24 cellular contexts compared by ENCODE assay signal in genomic region chr7:116234517-116235200, GRCh38. TPM values are rescaled to one million over a fixed set of nuclear protein-coding genes. Genes with fewer than 3 reads are reported as not detected.
DNase-seq lines count a peak whose midpoint lies in the region; ATAC-seq and TF ChIP-seq lines count a peak whose summit lies in the region.
"Had no signal": no experiment of that assay in that cellular context is flagged by ENCODE, and none has a peak within 500 bp of the region (broad histone marks: within the 10 kb centered on the region; RNA-seq: fewer than 3 reads in every experiment).

No MANE protein-coding gene starts in this region.

- H3K27ac Mint-ChIP-seq in activated CD4-positive, alpha-beta T cell treated with anti-CD3 and anti-CD28 coated beads, Interleukin-2, amount 10 ng/mL, durations not matched to agents 7 days and 5 days = peak overlapping the region; percentile 58
- H3K27ac Mint-ChIP-seq in CD8-positive, alpha-beta memory T cell = peak overlapping the region; percentile 37 to 95 (median 70)
- H3K27ac Mint-ChIP-seq in chondrocyte (ENCODE audit: unreplicated experiment) = peak overlapping the region; percentile 49
- H3K27ac Mint-ChIP-seq in osteocyte (ENCODE audit: unreplicated experiment) = peak overlapping the region; percentile 60
- H3K27ac Mint-ChIP-seq: activated B cell treated with CpG ODN at 0.5 μM for 24 hours had no signal

- peaks cover 58% of the 10 kb centered on the region for H3K4me1 ChIP-seq in CD8-positive, alpha-beta memory T cell (ENCODE audit: insufficient read depth, low read length)
- peaks cover 21% of the 10 kb centered on the region for H3K4me1 ChIP-seq in effector memory CD4-positive, alpha-beta T cell (ENCODE audit: control insufficient read depth, insufficient read depth, low read length, poor library complexity, severe bottlenecking)

- H3K36me3 Mint-ChIP-seq in activated CD4-positive, alpha-beta T cell treated with anti-CD3 and anti-CD28 coated beads, Interleukin-2, amount 10 ng/mL, durations not matched to agents 7 days and 5 days (ENCODE audit: low read depth) = peaks cover 34% of the 10 kb centered on the region
- peaks cover 0 to 41% (median 11%) of the 10 kb centered on the region in 3 donors for H3K36me3 Mint-ChIP-seq in CD8-positive, alpha-beta memory T cell
- peaks cover 8% of the 10 kb centered on the region for H3K36me3 Mint-ChIP-seq in chondrocyte (ENCODE audit: low read depth)
- H3K36me3 Mint-ChIP-seq in osteocyte (ENCODE audit: unreplicated experiment) = peaks cover 21% of the 10 kb centered on the region

- ATAC-seq in HG02571 (IDR thresholded peaks at IDR 0.05; ENCODE audit: unreplicated experiment) = no peak
- ATAC-seq: gastrocnemius medialis, left colon, psoas muscle had no signal

- H3K27ac ChIP-seq in CD8-positive, alpha-beta memory T cell (ENCODE audit: low read depth, low read length) = no peak overlapping the region
- no peak overlapping the region for H3K27ac ChIP-seq in effector memory CD4-positive, alpha-beta T cell (ENCODE audit: insufficient read depth, low read length, poor library complexity, severe bottlenecking)
- H3K27ac ChIP-seq: gastrocnemius medialis, hepatocyte, Peyer's patch, psoas muscle, tibial nerve had no signal

- H3K27me3 Mint-ChIP-seq in activated CD4-positive, alpha-beta T cell treated with anti-CD3 and anti-CD28 coated beads, Interleukin-2, amount 10 ng/mL, durations not matched to agents 7 days and 5 days = no peaks in the 10 kb centered on the region
- no peaks in the 10 kb centered on the region for H3K27me3 Mint-ChIP-seq in CD8-positive, alpha-beta memory T cell
- H3K27me3 Mint-ChIP-seq in chondrocyte (ENCODE audit: low read depth) = no peaks in the 10 kb centered on the region
- H3K27me3 Mint-ChIP-seq in osteocyte (ENCODE audit: unreplicated experiment) = no peaks in the 10 kb centered on the region
- H3K27me3 Mint-ChIP-seq: activated B cell treated with CpG ODN at 0.5 μM for 24 hours; activated naive CD4-positive, alpha-beta T cell treated with anti-CD3 and anti-CD28 coated beads, Interleukin-2, amount 50 U/mL, for 24 hours had no signal

- no peak for DNase-seq in activated CD4-positive, alpha-beta T cell treated with anti-CD3 and anti-CD28 coated beads, Interleukin-2, amount 10 ng/mL, durations not matched to agents 7 days and 5 days
- no peak for DNase-seq in activated CD4-positive, alpha-beta T cell treated with anti-CD3 and anti-CD28 coated beads, Interleukin-2, amount 50 U/mL, for 48 hours
- no peak for DNase-seq in CD8-positive, alpha-beta memory T cell
- DNase-seq in chondrocyte (ENCODE audit: low spot score) (no peak), osteocyte (ENCODE audit: extremely low spot score, unreplicated experiment) (no peak), H7 (no peak)
- no peak for DNase-seq in effector memory CD4-positive, alpha-beta T cell
- DNase-seq: activated B cell treated with CpG ODN at 0.5 μM for 24 hours, AML-193, DMS153, gastrocnemius medialis, left colon, mesenchymal stem cell, NCI-H1105, NCI-H2029, NCI-H2227 treated with DMSO at 0.1 percent for 48 hours, Peyer's patch, psoas muscle, stomach had no signal

- POLR2A ChIA-PET in activated CD4-positive, alpha-beta T cell treated with anti-CD3 and anti-CD28 coated beads, Interleukin-2, amount 10 ng/mL, durations not matched to agents 7 days and 5 days (lab: Charles Lee) = no interaction called here
- POLR2A ChIA-PET in CD8-positive, alpha-beta memory T cell (lab: Charles Lee) = interaction anchor here (2.1 to 2.3 kb wide), 2 partner anchors 24 to 54 kb away, joined by 5 to 10 read pairs; partner anchors contain the start of gene TES

- TF ChIP-seq CTCF in chondrocyte (IDR thresholded peaks at IDR 0.05) (no peak), osteocyte (IDR thresholded peaks at IDR 0.05) (no peak)

- no peaks in the 10 kb centered on the region for H3K9me3 Mint-ChIP-seq in activated CD4-positive, alpha-beta T cell treated with anti-CD3 and anti-CD28 coated beads, Interleukin-2, amount 10 ng/mL, durations not matched to agents 7 days and 5 days
- no peaks in the 10 kb centered on the region for H3K9me3 Mint-ChIP-seq in CD8-positive, alpha-beta memory T cell
- H3K9me3 Mint-ChIP-seq in chondrocyte (ENCODE audit: low read depth) (no peaks in the 10 kb centered on the region), osteocyte (ENCODE audit: unreplicated experiment) (no peaks in the 10 kb centered on the region)
- H3K9me3 Mint-ChIP-seq: activated B cell treated with CpG ODN at 0.5 μM for 24 hours; activated naive CD4-positive, alpha-beta T cell treated with anti-CD3 and anti-CD28 coated beads, Interleukin-2, amount 50 U/mL, for 24 hours had no signal

- H3K4me1 Mint-ChIP-seq in activated CD4-positive, alpha-beta T cell treated with anti-CD3 and anti-CD28 coated beads, Interleukin-2, amount 10 ng/mL, durations not matched to agents 7 days and 5 days = peaks cover 66% of the 10 kb centered on the region
- peaks cover 84 to 92% (median 90%) of the 10 kb centered on the region in 3 donors for H3K4me1 Mint-ChIP-seq in CD8-positive, alpha-beta memory T cell
- H3K4me1 Mint-ChIP-seq in chondrocyte (ENCODE audit: low read depth) (peaks cover 85% of the 10 kb centered on the region), osteocyte (ENCODE audit: unreplicated experiment) (peaks cover 78% of the 10 kb centered on the region)

- no peaks in the 10 kb centered on the region for H3K9me3 ChIP-seq in CD8-positive, alpha-beta memory T cell (ENCODE audit: low read length)
- H3K9me3 ChIP-seq in effector memory CD4-positive, alpha-beta T cell (ENCODE audit: control insufficient read depth, low read length) = no peaks in the 10 kb centered on the region
- H3K9me3 ChIP-seq: gastrocnemius medialis, Peyer's patch, psoas muscle, stomach, tibial nerve had no signal

- H3K4me3 Mint-ChIP-seq in activated CD4-positive, alpha-beta T cell treated with anti-CD3 and anti-CD28 coated beads, Interleukin-2, amount 10 ng/mL, durations not matched to agents 7 days and 5 days = no peak overlapping the region
- H3K4me3 Mint-ChIP-seq in CD8-positive, alpha-beta memory T cell = peak overlapping the region in 5 of 7 donors; percentile 16 to 57 (median 39)
- no peak overlapping the region for H3K4me3 Mint-ChIP-seq in chondrocyte (ENCODE audit: unreplicated experiment)
- no peak overlapping the region for H3K4me3 Mint-ChIP-seq in osteocyte (ENCODE audit: unreplicated experiment)
- H3K4me3 Mint-ChIP-seq: activated B cell treated with CpG ODN at 0.5 μM for 24 hours; activated naive CD4-positive, alpha-beta T cell treated with anti-CD3 and anti-CD28 coated beads, Interleukin-2, amount 50 U/mL, for 24 hours had no signal

- H3K27me3 ChIP-seq in CD8-positive, alpha-beta memory T cell (ENCODE audit: insufficient read depth, low read length, poor library complexity, severe bottlenecking) = no peaks in the 10 kb centered on the region
- no peaks in the 10 kb centered on the region for H3K27me3 ChIP-seq in effector memory CD4-positive, alpha-beta T cell (replicated peaks; ENCODE audit: control insufficient read depth, insufficient read depth, low read length, poor library complexity, severe bottlenecking)
- H3K27me3 ChIP-seq in H7 (ENCODE audit: control insufficient read depth, insufficient read depth, low read length) = no peaks in the 10 kb centered on the region
- H3K27me3 ChIP-seq: gastrocnemius medialis, hepatocyte, Peyer's patch, stomach, tibial nerve had no signal

- H3K4me3 ChIP-seq in CD8-positive, alpha-beta memory T cell (ENCODE audit: low read length) = no peak overlapping the region
- H3K4me3 ChIP-seq in effector memory CD4-positive, alpha-beta T cell (ENCODE audit: insufficient read depth, low read depth, low read length, poor library complexity, severe bottlenecking) = no peak overlapping the region
- H3K4me3 ChIP-seq in H7 (ENCODE audit: insufficient read depth, low read depth, low read length) = no peak overlapping the region
- H3K4me3 ChIP-seq: gastrocnemius medialis, hepatocyte, Peyer's patch, psoas muscle, stomach, tibial nerve had no signal

- CTCF ChIA-PET in activated CD4-positive, alpha-beta T cell treated with anti-CD3 and anti-CD28 coated beads, Interleukin-2, amount 10 ng/mL, durations not matched to agents 7 days and 5 days (lab: Charles Lee) = interaction anchor here (1.6 to 2.3 kb wide), 2 partner anchors 10 to 23 kb away, joined by 3 to 7 read pairs; no protein-coding TSS in a partner anchor
- CTCF ChIA-PET in CD8-positive, alpha-beta memory T cell (lab: Charles Lee) = interaction anchor here (1.1 to 8.2 kb wide), 8 partner anchors 9 to 62 kb away, joined by 3 to 167 read pairs (median 24); partner anchors contain the start of gene TES

- H3K36me3 ChIP-seq in CD8-positive, alpha-beta memory T cell (ENCODE audit: insufficient read depth, low read length) = peaks cover 4% of the 10 kb centered on the region
- peaks cover 10% of the 10 kb centered on the region for H3K36me3 ChIP-seq in effector memory CD4-positive, alpha-beta T cell (ENCODE audit: control insufficient read depth, insufficient read depth, low read length)
- no peaks in the 10 kb centered on the region for H3K36me3 ChIP-seq in H7 (replicated peaks; ENCODE audit: control insufficient read depth, insufficient read depth, low read length)
- H3K36me3 ChIP-seq: gastrocnemius medialis, tibial nerve had no signal

RNA-seq across cellular contexts. Expression of gene TES, which starts 24.3 kb away (rescaled TPM):
- total RNA-seq in activated CD4-positive, alpha-beta T cell treated with anti-CD3 and anti-CD28 coated beads, Interleukin-2, amount 10 ng/mL, durations not matched to agents 7 days and 5 days = 100 to 1,000 TPM; 139 to 140 TPM
- 10 to 100 TPM; 58.4 to 59.0 TPM for total RNA-seq in CD8-positive, alpha-beta memory T cell
- 193 TPM for polyA plus RNA-seq in CD8-positive, alpha-beta memory T cell
- total RNA-seq in chondrocyte (157 to 261 TPM (median 247 TPM) in 3 replicates), osteocyte (228 and 232 TPM in 2 replicates)
- 72.5 and 87.3 TPM in 2 replicates for total RNA-seq in H7 (2014; rRNA removed; shearing (Covaris generic))
- total RNA-seq: G401 had no signal

Comparison
In these comparisons a context has a peak if more than half of its experiments do, and no peak if none do; other contexts are left out.
1. H3K4me3 Mint-ChIP-seq: peak in CD8-positive, alpha-beta memory T cell (5 of 7); none in activated CD4-positive, alpha-beta T cell treated with anti-CD3 and anti-CD28 coated beads, Interleukin-2, amount 10 ng/mL, durations not matched to agents 7 days and 5 days (single experiment), chondrocyte (single experiment) and osteocyte (single experiment).
2. Peak in every context shown above with its lines, with median percentiles within 50 percentile points of each other: H3K27ac Mint-ChIP-seq.